20 cellular contexts compared by ENCODE assay signal in the genomic region with DNA sequence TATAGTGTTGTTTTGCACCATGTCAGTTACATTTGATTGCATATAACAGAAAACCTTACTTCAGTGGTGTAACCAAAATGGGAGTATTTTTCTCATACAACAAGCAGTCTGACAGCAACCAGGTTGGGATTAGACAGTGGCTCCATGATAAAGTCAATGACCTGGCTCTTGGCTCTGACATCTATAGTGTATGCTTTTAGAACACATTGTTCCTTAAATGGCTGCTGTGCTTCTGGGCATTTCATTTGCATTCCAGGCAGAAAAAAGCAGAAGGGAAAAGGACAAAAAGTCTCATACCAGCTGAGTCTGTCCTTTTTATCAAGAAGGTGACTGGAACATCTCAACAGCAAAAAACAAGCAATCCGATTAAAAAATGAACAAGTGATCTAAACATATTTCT. TPM values are rescaled to one million over a fixed set of nuclear protein-coding genes. Genes with fewer than 3 reads are reported as not detected.
DNase-seq lines count a peak whose midpoint lies in the region; ATAC-seq and TF ChIP-seq lines count a peak whose summit lies in the region.
"Had no signal": no experiment of that assay in that cellular context is flagged by ENCODE, and none has a peak within 500 bp of the region (broad histone marks: within the 10 kb centered on the region; RNA-seq: fewer than 3 reads in every experiment).

No MANE protein-coding gene starts in this region.

- H3K27me3 Mint-ChIP-seq in neural progenitor cell (ENCODE audit: insufficient read depth, low read depth) (no peaks in the 10 kb centered on the region), type B pancreatic cell (no peaks in the 10 kb centered on the region)

- no peaks in the 10 kb centered on the region for H3K9me3 ChIP-seq in right cardiac atrium (ENCODE audit: control insufficient read depth, low read length)
- no peaks in the 10 kb centered on the region for H3K9me3 ChIP-seq in neural progenitor cell (ENCODE audit: low read depth)
- H3K9me3 ChIP-seq in GM23248 (ENCODE audit: low read depth): no peaks in the 10 kb centered on the region
- H3K9me3 ChIP-seq: ascending aorta, psoas muscle had no signal

- H3K36me3 ChIP-seq in neural progenitor cell (no peaks in the 10 kb centered on the region), GM23248 (ENCODE audit: low read depth) (no peaks in the 10 kb centered on the region)
- H3K36me3 ChIP-seq: ascending aorta had no signal

- H3K9ac ChIP-seq in neural progenitor cell: no peak overlapping the region
- no peak overlapping the region for H3K9ac ChIP-seq in GM23248

- H3K4me2 ChIP-seq in neural progenitor cell (peak overlapping the region; percentile 23), GM23248 (ENCODE audit: unreplicated experiment) (no peak overlapping the region)

- ATAC-seq in Right ventricle myocardium superior (ENCODE audit: poor library complexity) (peak; percentile 49), right cardiac atrium (no peak), left ventricle myocardium superior (peak; percentile 35), GM18502 (IDR thresholded peaks at IDR 0.05; ENCODE audit: poor library complexity, unreplicated experiment) (no peak), HG03439 (IDR thresholded peaks at IDR 0.05; ENCODE audit: unreplicated experiment) (no peak)
- ATAC-seq: psoas muscle had no signal

- H3F3A ChIP-seq in neural progenitor cell (ENCODE audit: low read depth) (peaks cover 27% of the 10 kb centered on the region), GM23248 (ENCODE audit: insufficient read depth) (no peaks in the 10 kb centered on the region)

- H3K4me1 ChIP-seq in right cardiac atrium (ENCODE audit: control insufficient read depth, insufficient read depth, low read length) (peaks cover 6% of the 10 kb centered on the region), neural progenitor cell (peaks cover 48% of the 10 kb centered on the region), GM23248 (ENCODE audit: insufficient read depth) (no peaks in the 10 kb centered on the region)

- H3K4me1 Mint-ChIP-seq in neural progenitor cell: peaks cover 48% of the 10 kb centered on the region
- peaks cover 48% of the 10 kb centered on the region for H3K4me1 Mint-ChIP-seq in type B pancreatic cell (ENCODE audit: unreplicated experiment)

- no peak overlapping the region for H3K4me3 Mint-ChIP-seq in neural progenitor cell
- no peak overlapping the region for H3K4me3 Mint-ChIP-seq in type B pancreatic cell
- H3K4me3 Mint-ChIP-seq: activated naive CD4-positive, alpha-beta T cell treated with anti-CD3 and anti-CD28 coated beads, Interleukin-2, amount 10 ng/mL, durations not matched to agents 7 days and 5 days had no signal

- H3K27ac Mint-ChIP-seq in neural progenitor cell: no peak overlapping the region
- H3K27ac Mint-ChIP-seq in type B pancreatic cell: peak overlapping the region; percentile 52
- H3K27ac Mint-ChIP-seq: activated naive CD4-positive, alpha-beta T cell treated with anti-CD3 and anti-CD28 coated beads, Interleukin-2, amount 10 ng/mL, durations not matched to agents 7 days and 5 days had no signal

- no peaks in the 10 kb centered on the region for H3K9me2 ChIP-seq in GM23248 (ENCODE audit: insufficient read depth)

- no peak overlapping the region for H3K4me3 ChIP-seq in right cardiac atrium (ENCODE audit: low read length)
- no peak overlapping the region for H3K4me3 ChIP-seq in neural progenitor cell
- H3K4me3 ChIP-seq in GM23248: no peak overlapping the region
- H3K4me3 ChIP-seq: ascending aorta, psoas muscle had no signal

- H3K9me3 Mint-ChIP-seq in neural progenitor cell (no peaks in the 10 kb centered on the region), type B pancreatic cell (no peaks in the 10 kb centered on the region)
- H3K9me3 Mint-ChIP-seq: activated naive CD4-positive, alpha-beta T cell treated with anti-CD3 and anti-CD28 coated beads, Interleukin-2, amount 10 ng/mL, durations not matched to agents 7 days and 5 days had no signal

- DNase-seq in Right ventricle myocardium superior (no peak), right cardiac atrium (no peak), left ventricle myocardium superior (no peak), neural progenitor cell (ENCODE audit: low spot score) (no peak), type B pancreatic cell (ENCODE audit: extremely low spot score, unreplicated experiment) (no peak), GM23248 (no peak)
- DNase-seq: activated CD4-positive, alpha-beta T cell treated with anti-CD3 and anti-CD28 coated beads for 4 hours; activated naive CD4-positive, alpha-beta T cell treated with anti-CD3 and anti-CD28 coated beads, Interleukin-2, amount 10 ng/mL, durations not matched to agents 7 days and 5 days; DMS79; Karpas-422; NCI-H187 treated with DMSO at 0.1 percent for 48 hours; NCI-H2227 treated with DMSO at 0.1 percent for 48 hours; OCI-M1; psoas muscle; SHP77 treated with DMSO at 0.1 percent for 48 hours; stimulated activated CD4-positive, alpha-beta T cell treated with anti-CD3 and anti-CD28 coated beads, Interleukin-4, amount 100 ng/mL, for 1 hour; stimulated activated naive CD4-positive, alpha-beta T cell had no signal

- WGBS in right cardiac atrium: 77% methylated on average over 1 of the region's 1 CpG
- 49 to 61% methylated on average over 1 of the region's 1 CpG for WGBS in GM23248 (ENCODE audit: low coverage in 1 of 2, low lambda C conversion rate in 2 of 2, missing lambda C conversion rate in 2 of 2), 2 experiments

- H3K27ac ChIP-seq in right cardiac atrium (ENCODE audit: low read length) (no peak overlapping the region), neural progenitor cell (no peak overlapping the region), GM23248 (no peak overlapping the region)
- H3K27ac ChIP-seq: psoas muscle had no signal

- H2AFZ ChIP-seq in neural progenitor cell (replicated peaks): no peak overlapping the region
- no peak overlapping the region for H2AFZ ChIP-seq in GM23248

- TF ChIP-seq CTCF in neural progenitor cell (IDR thresholded peaks at IDR 0.05) (no peak), type B pancreatic cell (conservative IDR thresholded peaks at IDR 0.05) (no peak)

- H3K27me3 ChIP-seq in right cardiac atrium (ENCODE audit: control insufficient read depth, insufficient read depth) (no peaks in the 10 kb centered on the region), neural progenitor cell (no peaks in the 10 kb centered on the region), GM23248 (replicated peaks; ENCODE audit: insufficient read depth) (peaks cover 42% of the 10 kb centered on the region)
- H3K27me3 ChIP-seq: ascending aorta had no signal

- H3K79me2 ChIP-seq in neural progenitor cell (ENCODE audit: low read depth): no peaks in the 10 kb centered on the region
- H3K79me2 ChIP-seq in GM23248 (ENCODE audit: insufficient read depth): no peaks in the 10 kb centered on the region

- H3K36me3 Mint-ChIP-seq in neural progenitor cell (no peaks in the 10 kb centered on the region), type B pancreatic cell (peaks cover 12% of the 10 kb centered on the region)
- H3K36me3 Mint-ChIP-seq: activated naive CD4-positive, alpha-beta T cell treated with anti-CD3 and anti-CD28 coated beads, Interleukin-2, amount 10 ng/mL, durations not matched to agents 7 days and 5 days had no signal

- intact Hi-C loops in Right ventricle myocardium superior (cut with DNase I) (no loop called here), right cardiac atrium (cut with DNase I) (loop anchor here in 2 of 4 donors (10.0 kb wide), 2 partner anchors 56 to 66 kb away; no protein-coding TSS in a partner anchor), left ventricle myocardium superior (cut with micrococcal nuclease) (no loop called here)

- H4K20me1 ChIP-seq in neural progenitor cell (ENCODE audit: low read depth) (peaks cover 9% of the 10 kb centered on the region), GM23248 (ENCODE audit: insufficient read depth) (no peaks in the 10 kb centered on the region)

- in situ Hi-C loops in GM23248 (cut with MboI): loop anchor here (10.0 kb wide), 1 partner anchor 126 kb away; no protein-coding TSS in a partner anchor

RNA-seq across cellular contexts. Expression of a gene that starts 10.2 kb away (rescaled TPM):
- total RNA-seq in Right ventricle myocardium superior: 5.0 TPM
- total RNA-seq in right cardiac atrium: 10 to 100 TPM in 2 of 4 donors, 1 to 10 TPM in 2; 7.3 to 11.4 (median 10.0) TPM
- 3.8 TPM for polyA plus RNA-seq in right cardiac atrium
- 5.0 TPM for total RNA-seq in left ventricle myocardium superior
- 4.6 and 6.1 TPM in 2 replicates for total RNA-seq in neural progenitor cell (ENCODE audit: low replicate concordance)
- 25.7 and 48.4 TPM in 2 replicates for total RNA-seq in type B pancreatic cell (ENCODE audit: low replicate concordance)
- total RNA-seq in GM23248 (2014; rRNA removed; shearing (Covaris generic)): under 0.01 TPM in 1 of 2 replicates, not detected in the other
- not detected in 2 replicates for polyA plus RNA-seq in GM23248 (2016; fragmentation: Nextera tagmentation; extraction: Ambion mirVana)

RNA-seq across cellular contexts. Expression of a gene that starts 24.6 kb away (rescaled TPM):
- total RNA-seq in Right ventricle myocardium superior (17.1 TPM), right cardiac atrium (10 to 100 TPM; 17.1 to 20.7 (median 19.5) TPM), left ventricle myocardium superior (18.5 TPM), neural progenitor cell (ENCODE audit: low replicate concordance) (50.9 and 81.7 TPM in 2 replicates), type B pancreatic cell (ENCODE audit: low replicate concordance) (50.3 and 52.9 TPM in 2 replicates)
- polyA plus RNA-seq in right cardiac atrium (5.2 TPM), GM23248 (2016; fragmentation: Nextera tagmentation; extraction: Ambion mirVana) (11.3 and 13.5 TPM in 2 replicates)
- 26.5 and 35.7 TPM in 2 replicates for total RNA-seq in GM23248 (2014; rRNA removed; shearing (Covaris generic))

Comparison
In these comparisons a context has a peak if more than half of its experiments do, and no peak if none do; other contexts are left out.
1. ATAC-seq: peak in Right ventricle myocardium superior (single experiment) and left ventricle myocardium superior (single experiment); none in right cardiac atrium (0 of 2), GM18502 (single experiment) and HG03439 (single experiment).